Comparison of ENCODE assay signal across 22 cellular contexts in genomic region chr5:6557807-6558575, GRCh38.
"Had no signal": no experiment of that assay in that cellular context is flagged by ENCODE, and none has a peak within 500 bp of the region (broad histone marks: within the 10 kb centered on the region; RNA-seq: fewer than 3 reads in every experiment).

No MANE protein-coding gene starts in this region.

- H3K9ac ChIP-seq: SK-N-SH had no signal

- FAIRE-seq: HTR-8/SVneo, RCC 7860 had no signal

- DNase-seq: KBM-7, MV-4-11, NCI-H1048, NCI-H1105, NCI-H1417 treated with DMSO at 0.1 percent for 48 hours, NCI-H146, NCI-H1694 treated with DMSO at 0.1 percent for 48 hours, NCI-H2029, NCI-H2081 treated with DMSO at 0.1 percent for 48 hours, NCI-H2171, NCI-H226, NCI-H446, NCI-H510A, NCI-H524 treated with DMSO at 0.1 percent for 48 hours, NCI-H69, NCI-H774, RPMI8226, SHP77, SK-N-SH had no signal

- H3K9me3 ChIP-seq: SK-N-SH had no signal

- H3K27ac ChIP-seq: HL-60 had no signal
